10 cellular contexts compared by ENCODE assay signal in the genomic region with DNA sequence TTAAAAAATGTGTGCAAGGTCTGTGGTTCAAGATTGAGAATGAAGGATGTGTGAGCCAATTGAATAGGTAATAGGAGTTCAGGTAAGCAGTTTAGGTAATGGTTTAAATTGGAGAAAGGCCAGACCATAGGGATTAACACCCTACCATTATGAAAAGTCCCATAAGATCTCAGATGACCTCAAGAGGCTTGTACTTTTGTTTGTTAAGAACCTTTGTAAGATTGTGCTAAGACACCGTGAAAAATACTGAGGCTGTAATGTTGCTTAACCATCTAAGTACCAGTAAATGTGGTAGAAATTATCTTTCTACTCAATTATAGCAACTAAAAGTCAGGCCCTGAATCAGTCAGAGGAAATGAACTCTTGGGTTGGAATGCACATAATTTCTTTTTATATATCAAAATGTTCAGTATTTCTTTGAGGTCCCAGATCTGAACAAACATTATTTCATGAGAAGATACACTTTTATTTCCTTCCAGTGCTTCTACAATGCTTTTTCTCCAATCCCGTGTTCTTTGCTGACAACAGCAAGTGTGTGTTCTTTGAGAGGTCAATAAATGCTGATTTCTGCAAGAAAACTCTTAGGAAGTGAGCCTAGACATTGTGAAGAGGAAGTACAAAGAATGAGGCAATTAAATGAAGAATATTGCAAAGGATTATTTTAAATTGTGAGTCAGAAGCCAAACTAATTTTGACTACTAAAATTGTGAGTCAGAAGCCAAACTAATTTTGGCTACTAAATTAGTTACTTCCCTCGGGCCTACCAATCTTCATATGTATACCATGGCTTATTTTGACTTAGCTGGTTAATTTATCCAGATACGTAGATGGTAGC.
DNase-seq lines count a peak whose midpoint lies in the region; ATAC-seq, FAIRE-seq and TF ChIP-seq lines count a peak whose summit lies in the region.
"Had no signal": no experiment of that assay in that cellular context is flagged by ENCODE, and none has a peak within 500 bp of the region (broad histone marks: within the 10 kb centered on the region; RNA-seq: fewer than 3 reads in every experiment).

No MANE protein-coding gene starts in this region.

- H3K27ac ChIP-seq in CD4-positive, alpha-beta T cell (ENCODE audit: low read depth, low read length) = no peak overlapping the region
- H3K27ac ChIP-seq in K562 (ENCODE audit: extremely low read depth, low read depth, low read length) = no peak overlapping the region
- H3K27ac ChIP-seq in smooth muscle cell (ENCODE audit: low read depth) = no peak overlapping the region
- no peak overlapping the region for H3K27ac ChIP-seq in gastrocnemius medialis

- TF ChIP-seq CTCF in CD4-positive, alpha-beta T cell (IDR thresholded peaks at IDR 0.05) = no peak
- no peak for TF ChIP-seq CTCF in K562 (IDR thresholded peaks at IDR 0.05 in 2 of 3, conservative IDR thresholded peaks at IDR 0.05 in 1 of 3; ENCODE audit: insufficient read depth in 2 of 3, low read depth in 1 of 3, low read length in 3 of 3)
- no peak for TF ChIP-seq CTCF in natural killer cell (IDR thresholded peaks at IDR 0.05)
- no peak for TF ChIP-seq CTCF in smooth muscle cell (IDR thresholded peaks at IDR 0.05; ENCODE audit: borderline replicate concordance, insufficient read depth, poor library complexity, severe bottlenecking)
- TF ChIP-seq CTCF in gastrocnemius medialis (IDR thresholded peaks at IDR 0.05 in 4 of 5, conservative IDR thresholded peaks at IDR 0.05 in 1 of 5) = no peak

- no peaks in the 10 kb centered on the region for H3K9me3 Mint-ChIP-seq in CD4-positive, alpha-beta T cell
- H3K9me3 Mint-ChIP-seq in natural killer cell = no peaks in the 10 kb centered on the region
- H3K9me3 Mint-ChIP-seq: activated CD4-positive, alpha-beta T cell treated with anti-CD3 and anti-CD28 coated beads, Interleukin-2, amount 10 ng/mL, durations not matched to agents 24 days and 14 days had no signal

- H3K27ac Mint-ChIP-seq in CD4-positive, alpha-beta T cell = peak overlapping the region; percentile 41
- H3K27ac Mint-ChIP-seq in natural killer cell = peak overlapping the region; percentile 1 to 31
- H3K27ac Mint-ChIP-seq: activated CD4-positive, alpha-beta T cell treated with anti-CD3 and anti-CD28 coated beads, Interleukin-2, amount 10 ng/mL, durations not matched to agents 24 days and 14 days had no signal

- no peak for FAIRE-seq in K562 (lab: Jason Lieb, UNC)

- no peak overlapping the region for H3K4me3 ChIP-seq in K562
- no peak overlapping the region for H3K4me3 ChIP-seq in smooth muscle cell
- no peak overlapping the region for H3K4me3 ChIP-seq in gastrocnemius medialis

- H3K9ac ChIP-seq in K562 (ENCODE audit: insufficient read depth in 1 of 2, low read depth in 2 of 2, low read length in 2 of 2) = no peak overlapping the region
- no peak overlapping the region for H3K9ac ChIP-seq in smooth muscle cell (ENCODE audit: low read depth)

- DNase-seq in CD4-positive, alpha-beta T cell = no peak
- DNase-seq in LHCN-M2 (ENCODE audit: low read depth) = peak; percentile 21
- no peak for DNase-seq in K562 (ENCODE audit: extremely low read depth in 1 of 4, low spot score in 3 of 4)
- DNase-seq in natural killer cell = no peak
- DNase-seq in smooth muscle cell (lab: John Stamatoyannopoulos, UW; ENCODE audit: unreplicated experiment) = no peak
- DNase-seq in NCI-H1417 (lab: John Stamatoyannopoulos, UW) = no peak
- DNase-seq in gastrocnemius medialis = no peak
- DNase-seq: activated CD4-positive, alpha-beta T cell treated with anti-CD3 and anti-CD28 coated beads, Interleukin-2, amount 10 ng/mL, durations not matched to agents 24 days and 14 days; NCI-H2081 had no signal

- no peak for TF ChIP-seq EP300 in K562 (IDR thresholded peaks at IDR 0.05; ENCODE audit: low read length)

- no peak for TF ChIP-seq POLR2A in K562 (conservative IDR thresholded peaks at IDR 0.05)
- no peak for TF ChIP-seq POLR2A in gastrocnemius medialis (IDR thresholded peaks at IDR 0.05)

- no peaks in the 10 kb centered on the region for H3K27me3 Mint-ChIP-seq in CD4-positive, alpha-beta T cell
- H3K27me3 Mint-ChIP-seq in natural killer cell (ENCODE audit: low read depth in 2 of 2) = no peaks in the 10 kb centered on the region
- H3K27me3 Mint-ChIP-seq: activated CD4-positive, alpha-beta T cell treated with anti-CD3 and anti-CD28 coated beads, Interleukin-2, amount 10 ng/mL, durations not matched to agents 24 days and 14 days had no signal

- POLR2A ChIA-PET in CD4-positive, alpha-beta T cell (lab: Charles Lee) = no interaction called here
- POLR2A ChIA-PET in K562 (lab: Yijun Ruan, JAX) = interaction anchor here (0.7 kb wide), 1 partner anchor 14 kb away, joined by 3 read pairs; no protein-coding TSS in a partner anchor

- H3K4me1 ChIP-seq in K562 (replicated peaks in 1 of 2; ENCODE audit: control insufficient read depth in 2 of 2, insufficient read depth in 2 of 2, low read length in 2 of 2) = peaks cover 0 to 17% of the 10 kb centered on the region in 2 experiments; a peak in 3 of 5 replicates
- peaks cover 19% of the 10 kb centered on the region for H3K4me1 ChIP-seq in smooth muscle cell (ENCODE audit: low read depth)
- peaks cover 68 to 76% of the 10 kb centered on the region in 2 donors for H3K4me1 ChIP-seq in gastrocnemius medialis

- no peak for ATAC-seq in CD4-positive, alpha-beta T cell (ENCODE audit: poor library complexity)
- no peak for ATAC-seq in K562
- peak in 1 of 3 donors; percentile 21 for ATAC-seq in natural killer cell
- ATAC-seq in GM19035 (IDR thresholded peaks at IDR 0.05; ENCODE audit: unreplicated experiment) = no peak
- ATAC-seq in gastrocnemius medialis = no peak

- in situ Hi-C loops in K562 (cut with MboI) = no loop called here
- in situ Hi-C loops in gastrocnemius medialis (cut with MboI; ENCODE audit: low sequenced_read_pairs in 4 of 4) = no loop called here

- intact Hi-C loops in CD4-positive, alpha-beta T cell (cut with DNase I, micrococcal nuclease) = no loop called here
- intact Hi-C loops in K562 (cut with micrococcal nuclease) = loop anchor here (10.0 kb wide), 1 partner anchor 160 kb away; no protein-coding TSS in a partner anchor
- intact Hi-C loops in natural killer cell (cut with micrococcal nuclease) = no loop called here
- intact Hi-C loops in gastrocnemius medialis (cut with DNase I; ENCODE audit: low total_unique reads) = no loop called here

- no peaks in the 10 kb centered on the region for H3K36me3 Mint-ChIP-seq in CD4-positive, alpha-beta T cell (ENCODE audit: low read depth)
- H3K36me3 Mint-ChIP-seq in natural killer cell = no peaks in the 10 kb centered on the region

- 0 out of 3 replicates have a peak, but pooled peaks cover 2% of the 10 kb centered on the region for H3K36me3 ChIP-seq in K562 (ENCODE audit: control insufficient read depth, insufficient read depth, low read length)
- H3K36me3 ChIP-seq in smooth muscle cell (ENCODE audit: low read depth) = no peaks in the 10 kb centered on the region
- no peaks in the 10 kb centered on the region for H3K36me3 ChIP-seq in gastrocnemius medialis

- H3K79me2 ChIP-seq in K562 (ENCODE audit: control insufficient read depth, insufficient read depth, low read length) (peaks cover 96% of the 10 kb centered on the region), smooth muscle cell (ENCODE audit: low read depth) (peaks cover 97% of the 10 kb centered on the region)

- no TSS peak for BruUV-seq in K562 (replicated peaks; lab: Mats Ljungman, UMichigan)

- no peaks in the 10 kb centered on the region for H3K27me3 ChIP-seq in CD4-positive, alpha-beta T cell (ENCODE audit: control insufficient read depth, insufficient read depth, low read length)
- H3K27me3 ChIP-seq in K562 (ENCODE audit: control insufficient read depth in 2 of 2, insufficient read depth in 2 of 2, low read length in 2 of 2) = no peaks in the 10 kb centered on the region
- no peaks in the 10 kb centered on the region for H3K27me3 ChIP-seq in smooth muscle cell (ENCODE audit: low read depth)
- no peaks in the 10 kb centered on the region for H3K27me3 ChIP-seq in gastrocnemius medialis

- H2AFZ ChIP-seq in K562 (ENCODE audit: low read depth, low read length) (no peak overlapping the region), smooth muscle cell (ENCODE audit: low read depth) (no peak overlapping the region)

- WGBS in K562 (ENCODE audit: insufficient coverage, low coverage, missing lambda C conversion rate) = 83% methylated on average over 4 of the region's 4 CpGs
- WGBS in smooth muscle cell (ENCODE audit: low lambda C conversion rate) = 79% methylated on average over 4 of the region's 4 CpGs

- CTCF ChIA-PET in CD4-positive, alpha-beta T cell (lab: Charles Lee) = no interaction called here
- CTCF ChIA-PET in K562 (lab: Yijun Ruan, JAX; ENCODE audit: low intra/inter-chr PET ratio) = no interaction called here

- H3K9me3 ChIP-seq in CD4-positive, alpha-beta T cell (ENCODE audit: control insufficient read depth, low read length) = no peaks in the 10 kb centered on the region
- H3K9me3 ChIP-seq in K562 (replicated peaks; ENCODE audit: control insufficient read depth, insufficient read depth, low read depth, low read length) (no peaks in the 10 kb centered on the region), smooth muscle cell (replicated peaks; ENCODE audit: low read depth) (no peaks in the 10 kb centered on the region), gastrocnemius medialis (no peaks in the 10 kb centered on the region)

- no peaks in the 10 kb centered on the region for H3F3A ChIP-seq in smooth muscle cell (ENCODE audit: low read depth)

- no peak for TF ChIP-seq RAD21 in K562 (CRISPR knock-in tag; conservative IDR thresholded peaks at IDR 0.05 in 1 of 2, IDR thresholded peaks at IDR 0.05 in 1 of 2)

- H3K4me2 ChIP-seq in K562 (ENCODE audit: insufficient read depth, low read length) = no peak overlapping the region
- H3K4me2 ChIP-seq in smooth muscle cell = no peak overlapping the region

- H3K9me1 ChIP-seq in K562 (ENCODE audit: control insufficient read depth, insufficient read depth, low read length) = no peaks in the 10 kb centered on the region

- no peak overlapping the region for H3K4me3 Mint-ChIP-seq in CD4-positive, alpha-beta T cell
- H3K4me3 Mint-ChIP-seq in natural killer cell = no peak overlapping the region
- H3K4me3 Mint-ChIP-seq: activated CD4-positive, alpha-beta T cell treated with anti-CD3 and anti-CD28 coated beads, Interleukin-2, amount 10 ng/mL, durations not matched to agents 24 days and 14 days had no signal

- H3K4me1 Mint-ChIP-seq in CD4-positive, alpha-beta T cell (ENCODE audit: low read depth) = peaks cover 86% of the 10 kb centered on the region
- H3K4me1 Mint-ChIP-seq in natural killer cell = peaks cover 43 to 48% of the 10 kb centered on the region in 2 donors

- no peaks in the 10 kb centered on the region for H4K20me1 ChIP-seq in K562 (replicated peaks; ENCODE audit: control insufficient read depth, insufficient read depth, low read length)
- peaks cover 96% of the 10 kb centered on the region for H4K20me1 ChIP-seq in smooth muscle cell (ENCODE audit: low read depth)

TF ChIP-seq in K562, 482 proteins besides CTCF, POLR2A, EP300 and RAD21:
- TF ChIP-seq CEBPG (CRISPR knock-in tag; IDR thresholded peaks at IDR 0.05) (peak; percentile 30; the same call in 1 of the 2 replicates), CEBPG (tag; conservative IDR thresholded peaks at IDR 0.05 in 1 of 2, IDR thresholded peaks at IDR 0.05 in 1 of 2) (peak in 1 of 2 experiments; percentile 43; a peak in 1 of 4 replicates), ZNF75A (CRISPR knock-in tag; IDR thresholded peaks at IDR 0.05) (no peak)
